Comparison of ENCODE assay signal across 8 cellular contexts in genomic region chr7:141738592-141739013, GRCh38. TPM values are rescaled to one million over a fixed set of nuclear protein-coding genes. Genes with fewer than 3 reads are reported as not detected.
DNase-seq lines count a peak whose midpoint lies in the region; ATAC-seq and TF ChIP-seq lines count a peak whose summit lies in the region.

No MANE protein-coding gene starts in this region.

- peak overlapping the region; percentile 99 for H3K4me3 Mint-ChIP-seq in activated B cell treated with CpG ODN at 0.5 μM for 24 hours

- H3K9ac ChIP-seq in iPS-15b (ENCODE audit: low read depth, low read length) (peak overlapping the region; percentile 92), subcutaneous abdominal adipose tissue (ENCODE audit: low read length in 5 of 5) (peak overlapping the region; percentile 78 to 92 (median 84))

- DNase-seq in DMS153 (lab: John Stamatoyannopoulos, UW) (peak; percentile 46), DMS153 treated with DMSO at 0.1 percent for 48 hours (lab: John Stamatoyannopoulos, UW; ENCODE audit: unreplicated experiment) (no peak), activated B cell treated with CpG ODN at 0.5 μM for 24 hours (no peak), UCSD-AML1 (lab: John Stamatoyannopoulos, UW; ENCODE audit: unreplicated experiment) (no peak), T1000 (lab: John Stamatoyannopoulos, UW) (no peak), activated gamma-delta T cell (lab: John Stamatoyannopoulos, UW) (no peak)

- H3K4me1 ChIP-seq in iPS-15b (ENCODE audit: control insufficient read depth, insufficient read depth, low read length), result peaks cover 4% of the 10 kb centered on the region
- H3K4me1 ChIP-seq in subcutaneous abdominal adipose tissue (ENCODE audit: control insufficient read depth in 5 of 5, insufficient read depth in 5 of 5, low read length in 5 of 5), result peaks cover 4 to 23% (median 20%) of the 10 kb centered on the region in 5 donors

- TF ChIP-seq CTCF in activated B cell treated with CpG ODN at 0.5 μM for 24 hours (IDR thresholded peaks at IDR 0.05), result no peak

- H3K36me3 ChIP-seq in iPS-15b (ENCODE audit: control insufficient read depth, insufficient read depth, low read length) (peaks cover 9% of the 10 kb centered on the region), subcutaneous abdominal adipose tissue (ENCODE audit: control insufficient read depth in 5 of 5, insufficient read depth in 5 of 5, low read length in 5 of 5) (peaks cover 22 to 36% (median 28%) of the 10 kb centered on the region in 5 donors)

- no peaks in the 10 kb centered on the region for H3K9me3 Mint-ChIP-seq in activated B cell treated with CpG ODN at 0.5 μM for 24 hours

- POLR2A ChIA-PET in activated B cell treated with CpG ODN at 0.5 μM for 24 hours (lab: Charles Lee), result interaction anchor here (1.0 to 3.5 kb wide), 9 partner anchors 28 to 724 kb away, joined by 3 to 56 read pairs (median 8); partner anchors contain the start of genes AGK, DENND11 and MRPS33

- H3K4me3 ChIP-seq in iPS-15b (ENCODE audit: low read depth, low read length) (peak overlapping the region; percentile 97), subcutaneous abdominal adipose tissue (ENCODE audit: low read depth in 1 of 5, low read length in 5 of 5) (peak overlapping the region; percentile 95 to 100 (median 99))

- H3K27ac Mint-ChIP-seq in activated B cell treated with CpG ODN at 0.5 μM for 24 hours, result peak overlapping the region; percentile 98

- intact Hi-C loops in activated B cell treated with CpG ODN at 0.5 μM for 24 hours (cut with micrococcal nuclease), result loop anchor here (1.0 to 2.0 kb wide), 9 partner anchors 37 to 1260 kb away; partner anchors contain the start of genes AGK, BRAF, MKRN1 and MRPS33

- peaks cover 40% of the 10 kb centered on the region for H3K4me1 Mint-ChIP-seq in activated B cell treated with CpG ODN at 0.5 μM for 24 hours

- ATAC-seq in activated B cell treated with CpG ODN at 0.5 μM for 24 hours (ENCODE audit: low read depth), result no peak

- H3K27me3 ChIP-seq in iPS-15b (ENCODE audit: control insufficient read depth, insufficient read depth, low read length) (no peaks in the 10 kb centered on the region), subcutaneous abdominal adipose tissue (ENCODE audit: control insufficient read depth in 5 of 5, insufficient read depth in 4 of 5, low read length in 5 of 5) (no peaks in the 10 kb centered on the region)

- H3K27ac ChIP-seq in subcutaneous abdominal adipose tissue (ENCODE audit: low read depth, low read length), result peak overlapping the region; percentile 73

- CTCF ChIA-PET in activated B cell treated with CpG ODN at 0.5 μM for 24 hours (lab: Charles Lee), result interaction anchor here (1.0 to 6.3 kb wide), 12 partner anchors 11 to 724 kb away, joined by 3 to 54 read pairs (median 5); partner anchors contain the start of genes DENND11, MRPS33 and WEE2

- H3K9me3 ChIP-seq in iPS-15b (ENCODE audit: control insufficient read depth, insufficient read depth, low read length) (no peaks in the 10 kb centered on the region), subcutaneous abdominal adipose tissue (ENCODE audit: control insufficient read depth in 5 of 5, low read length in 5 of 5) (no peaks in the 10 kb centered on the region)

- H3K36me3 Mint-ChIP-seq in activated B cell treated with CpG ODN at 0.5 μM for 24 hours (ENCODE audit: low read depth), result peaks cover 49% of the 10 kb centered on the region

- no peaks in the 10 kb centered on the region for H3K27me3 Mint-ChIP-seq in activated B cell treated with CpG ODN at 0.5 μM for 24 hours

RNA-seq across cellular contexts. Expression of gene SSBP1, which starts 0.4 kb away (rescaled TPM):
- 122 and 146 TPM in 2 replicates for total RNA-seq in activated B cell treated with CpG ODN at 0.5 μM for 24 hours

RNA-seq across cellular contexts. Expression of gene TAS2R3, which starts 25.3 kb away (rescaled TPM):
- 2.8 and 3.3 TPM in 2 replicates for total RNA-seq in activated B cell treated with CpG ODN at 0.5 μM for 24 hours

RNA-seq across cellular contexts. Expression of gene WEE2, which starts 30.4 kb away (rescaled TPM):
- not detected in 2 replicates for total RNA-seq in activated B cell treated with CpG ODN at 0.5 μM for 24 hours

RNA-seq across cellular contexts. Expression of gene DENND11, which starts 36.6 kb away (rescaled TPM):
- 49.1 and 58.1 TPM in 2 replicates for total RNA-seq in activated B cell treated with CpG ODN at 0.5 μM for 24 hours

RNA-seq across cellular contexts. Expression of gene TAS2R4, which starts 37.9 kb away (rescaled TPM):
- 1.3 and 1.9 TPM in 2 replicates for total RNA-seq in activated B cell treated with CpG ODN at 0.5 μM for 24 hours
